ENCODE assay signal across 15 cellular contexts in the genomic region with DNA sequence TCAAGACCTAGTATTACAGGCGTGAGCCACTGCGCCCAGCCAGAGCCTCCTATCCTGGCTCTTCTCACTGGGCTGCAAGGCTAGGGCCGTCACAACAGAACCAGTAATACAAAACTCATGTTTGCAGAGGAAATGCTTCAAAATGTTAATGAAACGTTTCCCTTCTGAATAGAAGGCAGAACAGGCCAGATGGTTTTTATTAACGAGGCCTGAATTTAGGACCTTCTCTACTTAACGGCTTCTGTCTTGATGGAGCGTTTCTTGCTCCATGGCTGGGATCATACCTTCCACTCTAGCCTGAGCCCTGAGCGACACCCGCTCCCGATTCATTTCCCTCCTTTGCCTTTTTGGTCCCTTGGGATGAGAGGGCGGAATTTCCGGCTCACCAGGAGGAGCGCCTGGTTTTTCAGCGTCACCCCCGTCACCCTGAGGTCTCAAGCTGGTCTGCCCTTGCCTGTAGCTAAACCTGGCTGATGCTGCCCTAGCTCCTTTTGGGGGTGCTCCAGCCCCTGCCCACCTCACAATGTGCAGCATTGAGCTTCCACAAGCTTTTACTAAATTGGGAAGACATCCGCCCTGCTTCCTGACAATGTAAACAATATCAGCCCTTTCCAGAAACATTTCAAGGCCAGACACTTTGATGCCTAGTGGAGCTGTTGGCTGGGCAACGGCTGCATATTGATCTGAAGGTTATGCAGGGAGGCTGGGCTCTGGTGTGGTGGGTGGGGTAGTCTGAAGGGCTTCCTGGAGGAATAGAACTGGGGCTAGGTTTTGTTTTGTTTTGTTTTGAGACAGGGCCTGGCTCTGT. TPM values are rescaled to one million over a fixed set of nuclear protein-coding genes. Genes with fewer than 3 reads are reported as not detected.
DNase-seq lines count a peak whose midpoint lies in the region; ATAC-seq and TF ChIP-seq lines count a peak whose summit lies in the region.
"Had no signal": no experiment of that assay in that cellular context is flagged by ENCODE, and none has a peak within 500 bp of the region (broad histone marks: within the 10 kb centered on the region; RNA-seq: fewer than 3 reads in every experiment).

No MANE protein-coding gene starts in this region.

- H3K27me3 ChIP-seq in A673 (replicated peaks; ENCODE audit: insufficient read depth, low read depth, low read length, poor library complexity) (no peaks in the 10 kb centered on the region), mucosa of rectum (ENCODE audit: control insufficient read depth in 2 of 2, insufficient read depth in 2 of 2, low read length in 2 of 2) (no peaks in the 10 kb centered on the region)
- H3K27me3 ChIP-seq: adrenal gland, SJSA1 had no signal

- no TSS peak for BruUV-seq in A673 (replicated peaks; lab: Mats Ljungman, UMichigan)

- H3K4me3 ChIP-seq in A673 (ENCODE audit: low read depth, low read length, poor library complexity, severe bottlenecking) (no peak overlapping the region), mucosa of rectum (ENCODE audit: low read length in 2 of 2) (no peak overlapping the region)
- H3K4me3 ChIP-seq: SJSA1 had no signal

- H3K27ac ChIP-seq in A673 (ENCODE audit: low read depth, low read length, poor library complexity, severe bottlenecking) = peak overlapping the region; percentile 48
- peak overlapping the region; percentile 37 to 38 for H3K27ac ChIP-seq in mucosa of rectum (ENCODE audit: low read depth in 2 of 2, low read length in 2 of 2)
- H3K27ac ChIP-seq: C4-2B, SJSA1 had no signal

- intact Hi-C loops in A673 (cut with micrococcal nuclease; ENCODE audit: unreplicated experiment) = loop anchor here (5.0 kb wide), 1 partner anchor 78 kb away; no protein-coding TSS in a partner anchor

- ATAC-seq in GM21367 (IDR thresholded peaks at IDR 0.05; ENCODE audit: unreplicated experiment) = no peak
- ATAC-seq: naive thymus-derived CD8-positive, alpha-beta T cell had no signal

- H3K9me3 ChIP-seq in A673 (ENCODE audit: low read depth, low read length, poor library complexity, severe bottlenecking) (no peaks in the 10 kb centered on the region), mucosa of rectum (ENCODE audit: control insufficient read depth in 2 of 2, low read length in 2 of 2) (no peaks in the 10 kb centered on the region)
- H3K9me3 ChIP-seq: adrenal gland, SJSA1 had no signal

- peak; percentile 80 for DNase-seq in A673 (ENCODE audit: low spot score)
- DNase-seq in NCI-H1092 (lab: John Stamatoyannopoulos, UW) = peak; percentile 52
- peak; percentile 86 for DNase-seq in fibroblast of gingiva (ENCODE audit: low read depth)
- no peak for DNase-seq in activated naive CD4-positive, alpha-beta T cell (lab: John Stamatoyannopoulos, UW)
- DNase-seq in AG08396 (ENCODE audit: low spot score) = no peak
- no peak for DNase-seq in activated CD8-positive, alpha-beta memory T cell treated with anti-CD3 and anti-CD28 coated beads for 24 hours
- DNase-seq: activated CD4-positive, alpha-beta T cell treated with anti-CD3 and anti-CD28 coated beads for 48 hours; naive thymus-derived CD8-positive, alpha-beta T cell; NCI-H1417 treated with DMSO at 0.1 percent for 48 hours; stimulated activated CD4-positive, alpha-beta T cell treated with anti-CD3 and anti-CD28 coated beads, Interleukin-4, amount 100 ng/mL, for 1 hour had no signal

- H3K36me3 ChIP-seq in A673 (ENCODE audit: insufficient read depth, low read length, poor library complexity, severe bottlenecking) (no peaks in the 10 kb centered on the region), mucosa of rectum (ENCODE audit: control insufficient read depth in 2 of 2, insufficient read depth in 2 of 2, low read length in 2 of 2) (peaks cover 0 to 3% of the 10 kb centered on the region in 2 donors)
- H3K36me3 ChIP-seq: adrenal gland had no signal

- H3K9ac ChIP-seq in mucosa of rectum (ENCODE audit: low read depth in 1 of 2, low read length in 2 of 2) = peak overlapping the region in 1 of 2 donors; percentile 22

- CTCF ChIA-PET in A673 (lab: Charles Lee) = no interaction called here

- POLR2A ChIA-PET in A673 (lab: Charles Lee; ENCODE audit: low non-redundant PET) = no interaction called here

- peaks cover 28% of the 10 kb centered on the region for H3K4me1 ChIP-seq in A673 (ENCODE audit: insufficient read depth, low read length, poor library complexity, severe bottlenecking)
- peaks cover 40 to 42% of the 10 kb centered on the region in 2 donors for H3K4me1 ChIP-seq in mucosa of rectum (ENCODE audit: control insufficient read depth in 2 of 2, insufficient read depth in 2 of 2, low read length in 2 of 2)

- no peak for TF ChIP-seq CTCF in A673 (conservative IDR thresholded peaks at IDR 0.05; ENCODE audit: low read depth, low read length)

RNA-seq across cellular contexts. Expression of gene CLIP2, which starts 5.2 kb away (rescaled TPM):
- 28.9 and 33.3 TPM in 2 replicates for total RNA-seq in A673 (2021)

RNA-seq across cellular contexts. Expression of gene RFC2, which starts 40.2 kb away (rescaled TPM):
- 113 and 125 TPM in 2 replicates for total RNA-seq in A673 (2021)

Comparison
In these comparisons a context has a peak if more than half of its experiments do, and no peak if none do; other contexts are left out.
1. DNase-seq: peak in A673 (single experiment), NCI-H1092 (single experiment) and fibroblast of gingiva (single experiment); none in activated naive CD4-positive, alpha-beta T cell (0 of 4), AG08396 (single experiment) and activated CD8-positive, alpha-beta memory T cell treated with anti-CD3 and anti-CD28 coated beads for 24 hours (single experiment).